1 cellular context compared by ENCODE assay signal in the genomic region with DNA sequence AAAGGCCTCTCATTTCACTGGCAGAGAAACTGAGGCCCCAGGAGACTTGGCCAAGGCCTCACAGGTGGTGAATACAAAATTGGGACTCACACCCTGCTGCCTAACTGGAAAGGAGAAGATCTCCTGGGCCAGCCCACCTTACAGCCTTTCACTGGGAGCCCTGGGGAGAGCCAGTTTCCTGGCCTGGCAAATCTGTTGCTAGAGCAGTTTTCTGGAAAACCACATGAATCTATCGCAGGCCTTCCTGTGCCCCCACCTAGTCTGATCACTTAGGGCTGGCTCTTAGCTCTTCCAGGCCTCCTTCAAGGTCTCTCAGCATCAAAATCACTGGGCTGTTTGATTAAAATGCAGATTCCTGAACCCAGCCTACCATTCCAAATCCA.
TF ChIP-seq lines count a peak whose summit lies in the region.

No MANE protein-coding gene starts in this region.

TF ChIP-seq in IMR-90, 13 proteins besides CTCF, POLR2A, EP300 and RAD21:
- TF ChIP-seq, protein P1, sequence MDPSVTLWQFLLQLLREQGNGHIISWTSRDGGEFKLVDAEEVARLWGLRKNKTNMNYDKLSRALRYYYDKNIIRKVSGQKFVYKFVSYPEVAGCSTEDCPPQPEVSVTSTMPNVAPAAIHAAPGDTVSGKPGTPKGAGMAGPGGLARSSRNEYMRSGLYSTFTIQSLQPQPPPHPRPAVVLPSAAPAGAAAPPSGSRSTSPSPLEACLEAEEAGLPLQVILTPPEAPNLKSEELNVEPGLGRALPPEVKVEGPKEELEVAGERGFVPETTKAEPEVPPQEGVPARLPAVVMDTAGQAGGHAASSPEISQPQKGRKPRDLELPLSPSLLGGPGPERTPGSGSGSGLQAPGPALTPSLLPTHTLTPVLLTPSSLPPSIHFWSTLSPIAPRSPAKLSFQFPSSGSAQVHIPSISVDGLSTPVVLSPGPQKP (IDR thresholded peaks at IDR 0.05; ENCODE audit: borderline replicate concordance, low read depth, low read length), result no peak
- TF ChIP-seq CHD1 (IDR thresholded peaks at IDR 0.05; ENCODE audit: low read depth, low read length), result no peak
- no peak for TF ChIP-seq FOS (IDR thresholded peaks at IDR 0.05; ENCODE audit: low read depth, low read length)
- no peak for TF ChIP-seq BHLHE40 (IDR thresholded peaks at IDR 0.05; ENCODE audit: low read depth, low read length)
- TF ChIP-seq MXI1 (IDR thresholded peaks at IDR 0.05; ENCODE audit: borderline replicate concordance, low read depth, low read length), result no peak
- no peak for TF ChIP-seq SMC3 (IDR thresholded peaks at IDR 0.05; ENCODE audit: low read depth, low read length)
- no peak for TF ChIP-seq MAFK (IDR thresholded peaks at IDR 0.05; ENCODE audit: low read depth, low read length)
- no peak for TF ChIP-seq CEBPB (IDR thresholded peaks at IDR 0.05; ENCODE audit: low read depth, low read length)
- TF ChIP-seq NFE2L2 (IDR thresholded peaks at IDR 0.05; ENCODE audit: low read depth, low read length), result no peak
- TF ChIP-seq, protein P2, sequence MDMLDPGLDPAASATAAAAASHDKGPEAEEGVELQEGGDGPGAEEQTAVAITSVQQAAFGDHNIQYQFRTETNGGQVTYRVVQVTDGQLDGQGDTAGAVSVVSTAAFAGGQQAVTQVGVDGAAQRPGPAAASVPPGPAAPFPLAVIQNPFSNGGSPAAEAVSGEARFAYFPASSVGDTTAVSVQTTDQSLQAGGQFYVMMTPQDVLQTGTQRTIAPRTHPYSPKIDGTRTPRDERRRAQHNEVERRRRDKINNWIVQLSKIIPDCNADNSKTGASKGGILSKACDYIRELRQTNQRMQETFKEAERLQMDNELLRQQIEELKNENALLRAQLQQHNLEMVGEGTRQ (IDR thresholded peaks at IDR 0.05; ENCODE audit: low read depth, low read length), result no peak
- no peak for TF ChIP-seq RFX5 (IDR thresholded peaks at IDR 0.05; ENCODE audit: low read depth, low read length)
- no peak for TF ChIP-seq MAZ (IDR thresholded peaks at IDR 0.05; ENCODE audit: borderline replicate concordance, low read depth, low read length)
- no peak for TF ChIP-seq RCOR1 (IDR thresholded peaks at IDR 0.05; ENCODE audit: insufficient replicate concordance, low read length)
TF ChIP-seq in IMR-90: peak in this region for 0.
